13 cellular contexts compared by ENCODE assay signal in the genomic region with DNA sequence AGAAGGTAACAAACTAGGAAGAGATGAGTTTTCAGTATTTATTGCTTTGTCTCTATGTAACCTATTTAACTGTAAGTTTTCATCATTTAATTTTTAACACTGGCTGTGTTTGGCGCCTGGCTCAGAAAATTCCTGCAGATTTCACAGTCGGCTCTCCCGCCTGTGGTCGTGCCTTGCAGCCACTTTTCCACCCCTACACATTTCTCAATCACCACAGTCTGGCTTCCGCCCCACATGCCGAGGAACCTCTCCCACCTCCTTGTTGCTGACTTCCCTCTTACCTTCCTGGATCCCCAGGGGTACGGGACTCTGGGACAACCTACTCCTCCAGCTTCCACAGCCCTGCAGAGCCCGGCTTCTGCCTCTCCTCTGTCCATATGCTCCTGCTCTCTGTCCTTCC. TPM values are rescaled to one million over a fixed set of nuclear protein-coding genes. Genes with fewer than 3 reads are reported as not detected.
DNase-seq lines count a peak whose midpoint lies in the region; ATAC-seq and TF ChIP-seq lines count a peak whose summit lies in the region.
"Had no signal": no experiment of that assay in that cellular context is flagged by ENCODE, and none has a peak within 500 bp of the region (broad histone marks: within the 10 kb centered on the region; RNA-seq: fewer than 3 reads in every experiment).

No MANE protein-coding gene starts in this region.

- no peaks in the 10 kb centered on the region for H3K36me3 ChIP-seq in left lung
- H3K36me3 ChIP-seq: cardiac muscle cell, ovary had no signal

- H3K9me3 Mint-ChIP-seq in activated T-helper 2 cell treated with anti-CD3 and anti-CD28 coated beads, Interferon-gamma antibody, Interleukin-2, Interleukin-4, amounts not matched to agents 10 μg/mL and 5 μg/mL and 100 μg/mL, durations not matched to agents 14 hours and 24 hours and 36 hours: no peaks in the 10 kb centered on the region

- H3K27ac Mint-ChIP-seq in activated T-helper 2 cell treated with anti-CD3 and anti-CD28 coated beads, Interferon-gamma antibody, Interleukin-2, Interleukin-4, amounts not matched to agents 10 μg/mL and 5 μg/mL and 100 μg/mL, durations not matched to agents 14 hours and 24 hours and 36 hours: peak overlapping the region; percentile 97

- DNase-seq in AG10803 (ENCODE audit: low read depth) (peak; percentile 15), G401 (ENCODE audit: low spot score) (peak; percentile 37), left lung (no peak), erythroblast (lab: John Stamatoyannopoulos, UW) (no peak)
- no peak for DNase-seq in activated T-helper 2 cell treated with anti-CD3 and anti-CD28 coated beads, Interferon-gamma antibody, Interleukin-2, Interleukin-4, amounts not matched to agents 10 μg/mL and 5 μg/mL and 100 μg/mL, durations not matched to agents 14 hours and 24 hours and 36 hours (ENCODE audit: low spot score)
- DNase-seq: NCI-H1048, ovary, substantia nigra had no signal

- H3K4me3 Mint-ChIP-seq in activated T-helper 2 cell treated with anti-CD3 and anti-CD28 coated beads, Interferon-gamma antibody, Interleukin-2, Interleukin-4, amounts not matched to agents 10 μg/mL and 5 μg/mL and 100 μg/mL, durations not matched to agents 14 hours and 24 hours and 36 hours (ENCODE audit: low read depth): peak overlapping the region; percentile 91

- H3K27me3 ChIP-seq in left lung: no peaks in the 10 kb centered on the region
- H3K27me3 ChIP-seq: cardiac muscle cell, ovary had no signal

- no peak for TF ChIP-seq CTCF in AG10803 (conservative IDR thresholded peaks at IDR 0.05; ENCODE audit: low read length)
- no peak for TF ChIP-seq CTCF in left lung (IDR thresholded peaks at IDR 0.05)

- peak; percentile 36 for ATAC-seq in left lung
- no peak for ATAC-seq in GM21367 (IDR thresholded peaks at IDR 0.05; ENCODE audit: unreplicated experiment)
- ATAC-seq in activated CD4-positive, CD25-positive, alpha-beta regulatory T cell treated with anti-CD3 and anti-CD28 coated beads, Interleukin-2, amount 50 U/mL, for 24 hours: no peak
- ATAC-seq in HG02610 (IDR thresholded peaks at IDR 0.05; ENCODE audit: unreplicated experiment): no peak

- no peaks in the 10 kb centered on the region for H3K9me3 ChIP-seq in left lung
- H3K9me3 ChIP-seq: ovary had no signal

- H3K27me3 Mint-ChIP-seq in activated T-helper 2 cell treated with anti-CD3 and anti-CD28 coated beads, Interferon-gamma antibody, Interleukin-2, Interleukin-4, amounts not matched to agents 10 μg/mL and 5 μg/mL and 100 μg/mL, durations not matched to agents 14 hours and 24 hours and 36 hours (ENCODE audit: low read depth): no peaks in the 10 kb centered on the region

- peaks cover 10 to 50% of the 10 kb centered on the region in 2 donors for H3K4me1 ChIP-seq in left lung

- intact Hi-C loops in activated T-helper 2 cell treated with anti-CD3 and anti-CD28 coated beads, Interferon-gamma antibody, Interleukin-2, Interleukin-4, amounts not matched to agents 10 μg/mL and 5 μg/mL and 100 μg/mL, durations not matched to agents 14 hours and 24 hours and 36 hours (cut with micrococcal nuclease): loop anchor here (1.0 to 5.0 kb wide), 3 partner anchors 14 to 50 kb away; no protein-coding TSS in a partner anchor
- intact Hi-C loops in left lung (cut with DNase I): no loop called here

- H3K27ac ChIP-seq in left lung: peak overlapping the region in 1 of 2 donors; percentile 82
- H3K27ac ChIP-seq: C4-2B, cardiac muscle cell, ovary had no signal

- no peaks in the 10 kb centered on the region for H3K36me3 Mint-ChIP-seq in activated T-helper 2 cell treated with anti-CD3 and anti-CD28 coated beads, Interferon-gamma antibody, Interleukin-2, Interleukin-4, amounts not matched to agents 10 μg/mL and 5 μg/mL and 100 μg/mL, durations not matched to agents 14 hours and 24 hours and 36 hours (ENCODE audit: low read depth)

- H3K4me3 ChIP-seq in AG10803 (ENCODE audit: low read length) (no peak overlapping the region), left lung (no peak overlapping the region)
- H3K4me3 ChIP-seq: cardiac muscle cell, ovary had no signal

- in situ Hi-C loops in G401 (cut with HindIII; ENCODE audit: low sequenced_read_pairs): no loop called here

- TF ChIP-seq POLR2A in erythroblast (IDR thresholded peaks at IDR 0.05; ENCODE audit: low read length): no peak

- peaks cover 58% of the 10 kb centered on the region for H3K4me1 Mint-ChIP-seq in activated T-helper 2 cell treated with anti-CD3 and anti-CD28 coated beads, Interferon-gamma antibody, Interleukin-2, Interleukin-4, amounts not matched to agents 10 μg/mL and 5 μg/mL and 100 μg/mL, durations not matched to agents 14 hours and 24 hours and 36 hours (ENCODE audit: low read depth)

RNA-seq across cellular contexts. Expression of gene MGAT4A, which starts 41.6 kb away (rescaled TPM):
- total RNA-seq in G401 (2014; rRNA removed; shearing (Covaris generic)): 3.0 and 4.4 TPM in 2 replicates
- 42.0 and 44.6 TPM in 2 replicates for total RNA-seq in activated T-helper 2 cell treated with anti-CD3 and anti-CD28 coated beads, Interferon-gamma antibody, Interleukin-2, Interleukin-4, amounts not matched to agents 10 μg/mL and 5 μg/mL and 100 μg/mL, durations not matched to agents 14 hours and 24 hours and 36 hours
- total RNA-seq in left lung: 10 to 100 TPM; 51.7 to 79.8 TPM

Comparison
In these comparisons a context has a peak if more than half of its experiments do, and no peak if none do; other contexts are left out.
1. DNase-seq: peak in AG10803 (single experiment) and G401 (single experiment); none in activated T-helper 2 cell treated with anti-CD3 and anti-CD28 coated beads, Interferon-gamma antibody, Interleukin-2, Interleukin-4, amounts not matched to agents 10 μg/mL and 5 μg/mL and 100 μg/mL, durations not matched to agents 14 hours and 24 hours and 36 hours (single experiment), left lung (0 of 2) and erythroblast (0 of 2).